Comparison of ENCODE assay signal across 21 cellular contexts in the genomic region with DNA sequence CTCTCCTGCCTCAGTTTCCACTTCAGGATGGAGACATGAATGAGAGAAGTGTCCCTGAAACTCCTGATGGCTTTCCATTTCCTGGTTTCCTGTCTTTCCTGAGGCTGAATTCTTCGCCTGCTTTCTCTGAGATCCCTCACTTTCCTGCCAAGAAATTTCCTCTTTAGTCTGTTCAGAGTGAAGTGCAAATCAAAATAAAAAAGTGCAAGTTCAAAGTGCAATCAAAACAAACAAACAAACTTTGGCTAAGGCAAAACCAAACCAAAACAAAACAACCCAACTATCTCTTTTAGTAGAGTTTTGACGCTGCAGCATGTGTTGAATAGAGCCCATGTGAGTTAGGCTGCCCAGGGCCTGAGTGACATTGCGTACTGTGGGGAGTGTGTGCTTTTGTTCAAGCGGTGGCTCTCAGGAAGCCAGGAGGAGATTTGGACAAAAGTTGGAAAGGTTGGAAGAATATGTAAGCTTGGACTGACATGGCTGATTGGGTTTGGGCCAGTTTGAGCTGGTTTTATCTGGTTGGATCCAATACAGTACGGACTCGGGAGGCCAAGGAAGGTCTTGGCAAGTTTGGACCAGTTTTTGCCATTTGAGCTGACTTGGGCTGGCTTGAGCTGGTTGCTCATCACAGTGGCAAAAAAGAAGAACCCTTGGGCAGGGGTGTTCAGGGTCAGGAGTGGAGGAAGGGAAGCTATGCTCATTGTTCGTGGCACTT.
DNase-seq lines count a peak whose midpoint lies in the region; ATAC-seq and TF ChIP-seq lines count a peak whose summit lies in the region.
"Had no signal": no experiment of that assay in that cellular context is flagged by ENCODE, and none has a peak within 500 bp of the region (broad histone marks: within the 10 kb centered on the region; RNA-seq: fewer than 3 reads in every experiment).

No MANE protein-coding gene starts in this region.

- H3K79me2 ChIP-seq in osteoblast (ENCODE audit: insufficient read depth, low read length) = no peaks in the 10 kb centered on the region

- POLR2A ChIA-PET in Caco-2 (lab: Charles Lee) = no interaction called here

- CTCF ChIA-PET in Caco-2 (lab: Charles Lee) = interaction anchor here (0.7 kb wide), 1 partner anchor 15 kb away, joined by 3 read pairs; no protein-coding TSS in a partner anchor

- no peaks in the 10 kb centered on the region for H3K27me3 Mint-ChIP-seq in Caco-2 (ENCODE audit: insufficient read depth, unreplicated experiment)
- H3K27me3 Mint-ChIP-seq in stimulated activated naive CD8-positive, alpha-beta T cell treated with anti-CD3 and anti-CD28 coated beads, Interleukin-15, amount 100 ng/mL, for 72 hours = peaks cover 10% of the 10 kb centered on the region
- H3K27me3 Mint-ChIP-seq: CD4-positive, alpha-beta T cell had no signal

- DNase-seq in Caco-2 (no peak), MV-4-11 (lab: John Stamatoyannopoulos, UW) (peak; percentile 15), fibroblast of villous mesenchyme (ENCODE audit: low read depth) (peak; percentile 67), osteoblast (ENCODE audit: insufficient read length, low spot score, missing footprints) (peak; percentile 1), retina (no peak), SHP77 (lab: John Stamatoyannopoulos, UW) (no peak), spleen (no peak)
- DNase-seq in stimulated activated naive CD8-positive, alpha-beta T cell treated with anti-CD3 and anti-CD28 coated beads, Interleukin-15, amount 100 ng/mL, for 72 hours = no peak
- DNase-seq: BE2C; CD4-positive, alpha-beta T cell; DMS153; GF-D8; KG1; NCI-H1417; NCI-H187; NCI-H2107; NCI-H510A; NCI-H82; OCI-M1; SIG-M5 had no signal

- H3K36me3 ChIP-seq in Caco-2 (ENCODE audit: control insufficient read depth, insufficient read depth, low read length) = no peaks in the 10 kb centered on the region
- H3K36me3 ChIP-seq in osteoblast (ENCODE audit: insufficient read depth, low read length) = no peaks in the 10 kb centered on the region
- H3K36me3 ChIP-seq in spleen = no peaks in the 10 kb centered on the region
- H3K36me3 ChIP-seq: BE2C, HAP-1 had no signal

- no peak overlapping the region for H3K4me3 Mint-ChIP-seq in Caco-2 (ENCODE audit: unreplicated experiment)
- no peak overlapping the region for H3K4me3 Mint-ChIP-seq in stimulated activated naive CD8-positive, alpha-beta T cell treated with anti-CD3 and anti-CD28 coated beads, Interleukin-15, amount 100 ng/mL, for 72 hours
- H3K4me3 Mint-ChIP-seq: CD4-positive, alpha-beta T cell had no signal

- H3K27ac ChIP-seq in osteoblast (ENCODE audit: low read depth, low read length) = no peak overlapping the region
- no peak overlapping the region for H3K27ac ChIP-seq in spleen

- no peak for TF ChIP-seq POLR2A in spleen (IDR thresholded peaks at IDR 0.05)

- no peak for TF ChIP-seq CTCF in Caco-2 (IDR thresholded peaks at IDR 0.05; ENCODE audit: insufficient read depth in 1 of 2, low read depth in 1 of 2, low read length in 1 of 2, severe bottlenecking in 1 of 2, unreplicated experiment in 1 of 2)
- no peak for TF ChIP-seq CTCF in fibroblast of villous mesenchyme (IDR thresholded peaks at IDR 0.05; ENCODE audit: insufficient read depth, low read depth, low read length)
- TF ChIP-seq CTCF in osteoblast (IDR thresholded peaks at IDR 0.05; ENCODE audit: extremely low read depth, low read depth, low read length) = no peak
- TF ChIP-seq CTCF in spleen (IDR thresholded peaks at IDR 0.05 in 8 of 11, conservative IDR thresholded peaks at IDR 0.05 in 3 of 11) = no peak

- H3K4me1 ChIP-seq in Caco-2 (peaks cover 25% of the 10 kb centered on the region), osteoblast (ENCODE audit: insufficient read depth, low read length) (no peaks in the 10 kb centered on the region), spleen (no peaks in the 10 kb centered on the region)
- H3K4me1 ChIP-seq: BE2C, HAP-1 had no signal

- H3K9me3 Mint-ChIP-seq in Caco-2 (ENCODE audit: unreplicated experiment) = no peaks in the 10 kb centered on the region
- no peaks in the 10 kb centered on the region for H3K9me3 Mint-ChIP-seq in stimulated activated naive CD8-positive, alpha-beta T cell treated with anti-CD3 and anti-CD28 coated beads, Interleukin-15, amount 100 ng/mL, for 72 hours
- H3K9me3 Mint-ChIP-seq: CD4-positive, alpha-beta T cell had no signal

- no peak overlapping the region for H2AFZ ChIP-seq in osteoblast (ENCODE audit: low read length)

- WGBS in spleen, 5 donors = 63 to 81% (median 69%) methylated on average over 7 of the region's 7 CpGs

- intact Hi-C loops in Caco-2 (cut with micrococcal nuclease; ENCODE audit: unreplicated experiment) (no loop called here), spleen (cut with DNase I; ENCODE audit: low total_unique reads) (no loop called here)

- no peak overlapping the region for H3K4me2 ChIP-seq in osteoblast (ENCODE audit: insufficient read depth, low read length)

- no peak for ATAC-seq in stimulated activated naive CD8-positive, alpha-beta T cell treated with anti-CD3 and anti-CD28 coated beads, Interleukin-15, amount 100 ng/mL, for 72 hours

- peaks cover 26% of the 10 kb centered on the region for H3K4me1 Mint-ChIP-seq in Caco-2 (ENCODE audit: low read depth, unreplicated experiment)
- H3K4me1 Mint-ChIP-seq in stimulated activated naive CD8-positive, alpha-beta T cell treated with anti-CD3 and anti-CD28 coated beads, Interleukin-15, amount 100 ng/mL, for 72 hours = no peaks in the 10 kb centered on the region

- H3K4me3 ChIP-seq in Caco-2 (ENCODE audit: low read depth, low read length) (no peak overlapping the region), fibroblast of villous mesenchyme (ENCODE audit: low read depth, low read length) (no peak overlapping the region), osteoblast (ENCODE audit: insufficient read depth, low read length) (no peak overlapping the region), spleen (no peak overlapping the region)
- H3K4me3 ChIP-seq: HAP-1 had no signal

- no peaks in the 10 kb centered on the region for H4K20me1 ChIP-seq in osteoblast (ENCODE audit: insufficient read depth, low read length)

- peak overlapping the region; percentile 23 for H3K27ac Mint-ChIP-seq in Caco-2 (ENCODE audit: unreplicated experiment)
- H3K27ac Mint-ChIP-seq in stimulated activated naive CD8-positive, alpha-beta T cell treated with anti-CD3 and anti-CD28 coated beads, Interleukin-15, amount 100 ng/mL, for 72 hours = no peak overlapping the region
- H3K27ac Mint-ChIP-seq: CD4-positive, alpha-beta T cell had no signal

- H3K36me3 Mint-ChIP-seq in Caco-2 (ENCODE audit: insufficient read depth, unreplicated experiment) = peaks cover 6% of the 10 kb centered on the region

- no TSS peak for BruUV-seq in Caco-2 (replicated peaks; lab: Mats Ljungman, UMichigan)

- no peaks in the 10 kb centered on the region for H3K27me3 ChIP-seq in Caco-2 (replicated peaks; ENCODE audit: control insufficient read depth, insufficient read depth, low read length)
- H3K27me3 ChIP-seq in osteoblast (ENCODE audit: insufficient read depth, low read length) = peaks cover 57% of the 10 kb centered on the region
- peaks cover 0 to 6% (median 0%) of the 10 kb centered on the region in 7 donors for H3K27me3 ChIP-seq in spleen (replicated peaks in 1 of 7)
- H3K27me3 ChIP-seq: BE2C had no signal

- no peaks in the 10 kb centered on the region; the same call in 1 of the 2 replicates for H3K9me3 ChIP-seq in Caco-2
- no peaks in the 10 kb centered on the region for H3K9me3 ChIP-seq in osteoblast (ENCODE audit: low read depth, low read length)
- H3K9me3 ChIP-seq in spleen = peaks cover 0 to 17% (median 2%) of the 10 kb centered on the region in 8 donors
- H3K9me3 ChIP-seq: BE2C, HAP-1 had no signal

Comparison
In these comparisons a context has a peak if more than half of its experiments do, and no peak if none do; other contexts are left out.
1. DNase-seq: peak in MV-4-11 (single experiment), fibroblast of villous mesenchyme (single experiment) and osteoblast (single experiment); none in Caco-2 (0 of 2), retina (single experiment), stimulated activated naive CD8-positive, alpha-beta T cell treated with anti-CD3 and anti-CD28 coated beads, Interleukin-15, amount 100 ng/mL, for 72 hours (0 of 2), SHP77 (0 of 2) and spleen (single experiment).